Comparison of ENCODE assay signal across 8 cellular contexts in genomic region chr19:6362351-6362801, GRCh38. TPM values are rescaled to one million over a fixed set of nuclear protein-coding genes. Genes with fewer than 3 reads are reported as not detected.
DNase-seq lines count a peak whose midpoint lies in the region; ATAC-seq and TF ChIP-seq lines count a peak whose summit lies in the region.

No MANE protein-coding gene starts in this region.

- peak overlapping the region; percentile 99 for H3K4me3 Mint-ChIP-seq in activated CD8-positive, alpha-beta T cell treated with anti-CD3 and anti-CD28 coated beads, Interleukin-2, amount 10 ng/mL, durations not matched to agents 7 days and 5 days

- POLR2A ChIA-PET in activated CD8-positive, alpha-beta T cell treated with anti-CD3 and anti-CD28 coated beads, Interleukin-2, amount 10 ng/mL, durations not matched to agents 7 days and 5 days (lab: Charles Lee), result interaction anchor here (1.0 kb wide), 1 partner anchor 10 kb away, joined by 3 read pairs; the partner anchor contains the start of gene ALKBH7

- CTCF ChIA-PET in activated CD8-positive, alpha-beta T cell treated with anti-CD3 and anti-CD28 coated beads, Interleukin-2, amount 10 ng/mL, durations not matched to agents 7 days and 5 days (lab: Charles Lee), result interaction anchor here (1.1 to 1.4 kb wide), 3 partner anchors 10 to 143 kb away, joined by 3 to 4 read pairs (median 3); partner anchors contain the start of gene GTF2F1

- TF ChIP-seq CTCF in HFF-Myc (IDR thresholded peaks at IDR 0.05; ENCODE audit: low read depth, low read length, missing control alignments) (no peak), fibroblast of villous mesenchyme (IDR thresholded peaks at IDR 0.05; ENCODE audit: insufficient read depth, low read depth, low read length) (no peak)

- peak overlapping the region in 20 of 21 experiments; percentile 43 to 98 (median 91) for H3K27ac ChIP-seq in skin epidermis

- H3K4me3 ChIP-seq in HFF-Myc (replicated peaks; ENCODE audit: low read depth, low read length), result peak overlapping the region; percentile 78
- peak overlapping the region; percentile 86 for H3K4me3 ChIP-seq in fibroblast of villous mesenchyme (ENCODE audit: low read depth, low read length)
- peak overlapping the region; percentile 64 to 99 (median 94) for H3K4me3 ChIP-seq in skin epidermis

- DNase-seq in HFF-Myc (ENCODE audit: extremely low read depth, low read depth), result no peak
- peak; percentile 69 for DNase-seq in activated CD8-positive, alpha-beta T cell treated with anti-CD3 and anti-CD28 coated beads, Interleukin-2, amount 10 ng/mL, durations not matched to agents 7 days and 5 days
- no peak for DNase-seq in fibroblast of villous mesenchyme (ENCODE audit: low read depth)
- no peak for DNase-seq in RPMI8226

- peaks cover 20% of the 10 kb centered on the region for H3K4me1 Mint-ChIP-seq in activated CD8-positive, alpha-beta T cell treated with anti-CD3 and anti-CD28 coated beads, Interleukin-2, amount 10 ng/mL, durations not matched to agents 7 days and 5 days (ENCODE audit: low read depth)

- no peaks in the 10 kb centered on the region for H3K27me3 Mint-ChIP-seq in activated CD8-positive, alpha-beta T cell treated with anti-CD3 and anti-CD28 coated beads, Interleukin-2, amount 10 ng/mL, durations not matched to agents 7 days and 5 days (ENCODE audit: low read depth)

- H3K36me3 Mint-ChIP-seq in activated CD8-positive, alpha-beta T cell treated with anti-CD3 and anti-CD28 coated beads, Interleukin-2, amount 10 ng/mL, durations not matched to agents 7 days and 5 days (ENCODE audit: low read depth), result peaks cover 41% of the 10 kb centered on the region

- peak; percentile 42 for ATAC-seq in activated CD8-positive, alpha-beta T cell treated with anti-CD3 and anti-CD28 coated beads, Interleukin-2, amount 10 ng/mL, durations not matched to agents 7 days and 5 days
- ATAC-seq in GM19452 (IDR thresholded peaks at IDR 0.05; ENCODE audit: unreplicated experiment) (no peak), GM19035 (IDR thresholded peaks at IDR 0.05; ENCODE audit: unreplicated experiment) (no peak), GM21786 (IDR thresholded peaks at IDR 0.05; ENCODE audit: unreplicated experiment) (no peak)

- H3K27ac Mint-ChIP-seq in activated CD8-positive, alpha-beta T cell treated with anti-CD3 and anti-CD28 coated beads, Interleukin-2, amount 10 ng/mL, durations not matched to agents 7 days and 5 days, result peak overlapping the region; percentile 100

- no peaks in the 10 kb centered on the region for H3K9me3 Mint-ChIP-seq in activated CD8-positive, alpha-beta T cell treated with anti-CD3 and anti-CD28 coated beads, Interleukin-2, amount 10 ng/mL, durations not matched to agents 7 days and 5 days (ENCODE audit: insufficient read depth)

RNA-seq across cellular contexts. Expression of gene CLPP, which starts 1.0 kb away (rescaled TPM):
- total RNA-seq in activated CD8-positive, alpha-beta T cell treated with anti-CD3 and anti-CD28 coated beads, Interleukin-2, amount 10 ng/mL, durations not matched to agents 7 days and 5 days, result 100 to 1,000 TPM; 142 to 160 TPM
- total RNA-seq in fibroblast of villous mesenchyme, result 35.4 and 38.3 TPM in 2 replicates

RNA-seq across cellular contexts. Expression of gene ALKBH7, which starts 10.2 kb away (rescaled TPM):
- total RNA-seq in activated CD8-positive, alpha-beta T cell treated with anti-CD3 and anti-CD28 coated beads, Interleukin-2, amount 10 ng/mL, durations not matched to agents 7 days and 5 days, result 10 to 100 TPM; 46.1 to 48.8 TPM
- 35.4 and 47.7 TPM in 2 replicates for total RNA-seq in fibroblast of villous mesenchyme

RNA-seq across cellular contexts. Expression of gene PSPN, which starts 13.4 kb away (rescaled TPM):
- total RNA-seq in activated CD8-positive, alpha-beta T cell treated with anti-CD3 and anti-CD28 coated beads, Interleukin-2, amount 10 ng/mL, durations not matched to agents 7 days and 5 days, result 1 to 10 TPM; 2.1 to 2.6 TPM
- total RNA-seq in fibroblast of villous mesenchyme, result 0.97 and 1.7 TPM in 2 replicates

RNA-seq across cellular contexts. Expression of gene ACER1, which starts 29.0 kb away (rescaled TPM):
- under 1 TPM; 0.26 to 0.29 TPM for total RNA-seq in activated CD8-positive, alpha-beta T cell treated with anti-CD3 and anti-CD28 coated beads, Interleukin-2, amount 10 ng/mL, durations not matched to agents 7 days and 5 days
- not detected in 2 replicates for total RNA-seq in fibroblast of villous mesenchyme

RNA-seq across cellular contexts. Expression of gene GTF2F1, which starts 30.6 kb away (rescaled TPM):
- 10 to 100 TPM; 71.2 to 71.5 TPM for total RNA-seq in activated CD8-positive, alpha-beta T cell treated with anti-CD3 and anti-CD28 coated beads, Interleukin-2, amount 10 ng/mL, durations not matched to agents 7 days and 5 days
- 36.1 and 42.7 TPM in 2 replicates for total RNA-seq in fibroblast of villous mesenchyme
